ENCODE assay signal across 1 cellular context in the genomic region with DNA sequence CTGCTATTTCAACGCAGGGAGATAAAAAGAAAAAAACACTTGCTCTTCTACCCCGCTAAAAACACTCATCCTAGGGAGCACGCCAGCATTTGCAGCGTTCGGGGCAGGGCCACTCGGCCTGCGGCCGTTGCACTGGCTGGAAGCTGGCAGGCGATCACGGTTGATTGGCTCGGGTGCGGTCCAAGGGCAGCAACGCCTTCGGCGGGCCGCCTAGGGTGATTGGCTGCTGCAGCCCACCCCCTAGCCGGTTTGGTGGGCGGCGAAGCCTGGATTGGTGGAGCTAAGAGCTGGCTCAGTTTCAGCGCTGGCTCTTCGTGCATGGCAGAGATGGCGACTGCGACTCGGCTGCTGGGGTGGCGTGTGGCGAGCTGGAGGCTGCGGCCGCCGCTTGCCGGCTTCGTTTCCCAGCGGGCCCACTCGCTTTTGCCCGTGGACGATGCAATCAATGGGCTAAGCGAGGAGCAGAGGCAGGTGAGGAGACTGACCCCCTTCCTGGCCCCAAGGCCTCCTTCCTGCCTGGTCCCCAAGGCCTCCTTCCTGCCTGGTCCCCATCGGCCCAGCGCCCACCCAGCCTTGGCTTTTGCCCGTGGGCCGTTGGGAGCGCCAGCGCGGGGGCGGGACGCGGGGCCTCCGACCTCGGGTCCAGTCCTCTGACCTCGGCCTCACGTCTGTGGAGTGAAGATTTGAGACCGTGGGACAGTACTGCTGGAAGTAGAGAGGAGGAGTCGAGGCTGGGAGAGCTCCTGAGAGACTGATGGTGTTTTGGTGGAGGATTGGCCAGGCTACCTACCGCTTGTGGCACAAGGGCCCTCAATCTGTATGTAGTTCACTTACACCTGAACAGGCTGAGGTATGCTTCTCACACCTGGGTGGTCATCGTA.
TF ChIP-seq lines count a peak whose summit lies in the region.

Gene IVD, plus strand, starts transcription at position 295 of the 881 bp plus-strand sequence. Its CDS starts 33 bp downstream, at position 328.

TF ChIP-seq in HepG2, 621 proteins besides CTCF, POLR2A, EP300 and RAD21 (continued from another document and continues in another):
- TF ChIP-seq ZNF263 (CRISPR knock-in tag; IDR thresholded peaks at IDR 0.05) (peak; percentile 83; the same call in 1 of the 2 replicates), ZFYVE20 (CRISPR knock-in tag; IDR thresholded peaks at IDR 0.05; ENCODE audit: borderline replicate concordance, low read depth) (no peak; the same call in 1 of the 2 replicates), NFYC (CRISPR knock-in tag; IDR thresholded peaks at IDR 0.05) (peak; percentile 97), ZNF546 (CRISPR knock-in tag; conservative IDR thresholded peaks at IDR 0.05) (peak; percentile 95), CHD2 (IDR thresholded peaks at IDR 0.05; ENCODE audit: low read depth, low read length) (no peak), IKZF4 (CRISPR knock-in tag; IDR thresholded peaks at IDR 0.05; ENCODE audit: borderline replicate concordance, low read depth, not compliant biosample characterization) (peak; percentile 86), ZNF333 (CRISPR knock-in tag; IDR thresholded peaks at IDR 0.05; ENCODE audit: borderline replicate concordance) (no peak), ARNTL (CRISPR knock-in tag; IDR thresholded peaks at IDR 0.05) (peak; percentile 49; the same call in 1 of the 2 replicates), IRX3 (CRISPR knock-in tag; IDR thresholded peaks at IDR 0.05; ENCODE audit: borderline replicate concordance, low read depth) (0 out of 2 replicates have a peak, but pooled peaks have one; percentile 36), ZNF367 (CRISPR knock-in tag; IDR thresholded peaks at IDR 0.05; ENCODE audit: borderline replicate concordance) (no peak), RXRB (CRISPR knock-in tag; IDR thresholded peaks at IDR 0.05; ENCODE audit: borderline replicate concordance) (no peak; the same call in 1 of the 2 replicates), ZNF460 (CRISPR knock-in tag; IDR thresholded peaks at IDR 0.05; ENCODE audit: borderline replicate concordance) (no peak), SP2 (CRISPR knock-in tag; IDR thresholded peaks at IDR 0.05) (peak; percentile 92), RFXAP (CRISPR knock-in tag; IDR thresholded peaks at IDR 0.05; ENCODE audit: borderline replicate concordance) (peak; percentile 92), ZNF766 (CRISPR knock-in tag; IDR thresholded peaks at IDR 0.05; ENCODE audit: borderline replicate concordance) (no peak), RBFOX2 (IDR thresholded peaks at IDR 0.05; ENCODE audit: low read depth, low read length) (peak; percentile 98), ZNF644 (CRISPR knock-in tag; IDR thresholded peaks at IDR 0.05; ENCODE audit: low read depth) (0 out of 2 replicates have a peak, but pooled peaks have one; percentile 30), JUN (CRISPR knock-in tag; IDR thresholded peaks at IDR 0.05) (no peak), PITX1 (CRISPR knock-in tag; IDR thresholded peaks at IDR 0.05) (peak; percentile 80; the same call in 1 of the 2 replicates), HDAC1 (CRISPR knock-in tag; IDR thresholded peaks at IDR 0.05) (peak; percentile 75; the same call in 1 of the 2 replicates), MXD4 (CRISPR knock-in tag; IDR thresholded peaks at IDR 0.05) (0 out of 2 replicates have a peak, but pooled peaks have one; percentile 39), SMARCE1 (IDR thresholded peaks at IDR 0.05; ENCODE audit: borderline replicate concordance) (no peak), ZFP1 (CRISPR knock-in tag; IDR thresholded peaks at IDR 0.05) (no peak), ZEB1 (IDR thresholded peaks at IDR 0.05; ENCODE audit: insufficient replicate concordance, low read depth) (peak; percentile 24), ZMYM2 (CRISPR knock-in tag; IDR thresholded peaks at IDR 0.05) (peak; percentile 58; the same call in 1 of the 2 replicates), ZNF3 (CRISPR knock-in tag; IDR thresholded peaks at IDR 0.05) (no peak), ARID2 (CRISPR knock-in tag; IDR thresholded peaks at IDR 0.05; ENCODE audit: borderline replicate concordance) (peak; percentile 61; the same call in 1 of the 2 replicates), GZF1 (CRISPR knock-in tag; IDR thresholded peaks at IDR 0.05) (no peak), NR2F6 (IDR thresholded peaks at IDR 0.05) (no peak), NR2F6 (CRISPR knock-in tag; IDR thresholded peaks at IDR 0.05) (no peak), ZNF710 (CRISPR knock-in tag; IDR thresholded peaks at IDR 0.05; ENCODE audit: borderline replicate concordance) (no peak; the same call in 1 of the 2 replicates), ZMAT3 (CRISPR knock-in tag; conservative IDR thresholded peaks at IDR 0.05) (peak; percentile 91), HNRNPL (IDR thresholded peaks at IDR 0.05; ENCODE audit: low read depth, low read length) (0 out of 2 replicates have a peak, but pooled peaks have one; percentile 22), CHCHD3 (CRISPR knock-in tag; IDR thresholded peaks at IDR 0.05) (peak; percentile 68; the same call in 1 of the 2 replicates), ZNF451 (CRISPR knock-in tag; IDR thresholded peaks at IDR 0.05) (no peak), RORA (CRISPR knock-in tag; IDR thresholded peaks at IDR 0.05) (no peak), ZNF430 (CRISPR knock-in tag; IDR thresholded peaks at IDR 0.05) (peak; percentile 88; the same call in 1 of the 2 replicates), ZNF598 (CRISPR knock-in tag; IDR thresholded peaks at IDR 0.05; ENCODE audit: borderline replicate concordance) (0 out of 2 replicates have a peak, but pooled peaks have one; percentile 30)
- TF ChIP-seq, protein P1, sequence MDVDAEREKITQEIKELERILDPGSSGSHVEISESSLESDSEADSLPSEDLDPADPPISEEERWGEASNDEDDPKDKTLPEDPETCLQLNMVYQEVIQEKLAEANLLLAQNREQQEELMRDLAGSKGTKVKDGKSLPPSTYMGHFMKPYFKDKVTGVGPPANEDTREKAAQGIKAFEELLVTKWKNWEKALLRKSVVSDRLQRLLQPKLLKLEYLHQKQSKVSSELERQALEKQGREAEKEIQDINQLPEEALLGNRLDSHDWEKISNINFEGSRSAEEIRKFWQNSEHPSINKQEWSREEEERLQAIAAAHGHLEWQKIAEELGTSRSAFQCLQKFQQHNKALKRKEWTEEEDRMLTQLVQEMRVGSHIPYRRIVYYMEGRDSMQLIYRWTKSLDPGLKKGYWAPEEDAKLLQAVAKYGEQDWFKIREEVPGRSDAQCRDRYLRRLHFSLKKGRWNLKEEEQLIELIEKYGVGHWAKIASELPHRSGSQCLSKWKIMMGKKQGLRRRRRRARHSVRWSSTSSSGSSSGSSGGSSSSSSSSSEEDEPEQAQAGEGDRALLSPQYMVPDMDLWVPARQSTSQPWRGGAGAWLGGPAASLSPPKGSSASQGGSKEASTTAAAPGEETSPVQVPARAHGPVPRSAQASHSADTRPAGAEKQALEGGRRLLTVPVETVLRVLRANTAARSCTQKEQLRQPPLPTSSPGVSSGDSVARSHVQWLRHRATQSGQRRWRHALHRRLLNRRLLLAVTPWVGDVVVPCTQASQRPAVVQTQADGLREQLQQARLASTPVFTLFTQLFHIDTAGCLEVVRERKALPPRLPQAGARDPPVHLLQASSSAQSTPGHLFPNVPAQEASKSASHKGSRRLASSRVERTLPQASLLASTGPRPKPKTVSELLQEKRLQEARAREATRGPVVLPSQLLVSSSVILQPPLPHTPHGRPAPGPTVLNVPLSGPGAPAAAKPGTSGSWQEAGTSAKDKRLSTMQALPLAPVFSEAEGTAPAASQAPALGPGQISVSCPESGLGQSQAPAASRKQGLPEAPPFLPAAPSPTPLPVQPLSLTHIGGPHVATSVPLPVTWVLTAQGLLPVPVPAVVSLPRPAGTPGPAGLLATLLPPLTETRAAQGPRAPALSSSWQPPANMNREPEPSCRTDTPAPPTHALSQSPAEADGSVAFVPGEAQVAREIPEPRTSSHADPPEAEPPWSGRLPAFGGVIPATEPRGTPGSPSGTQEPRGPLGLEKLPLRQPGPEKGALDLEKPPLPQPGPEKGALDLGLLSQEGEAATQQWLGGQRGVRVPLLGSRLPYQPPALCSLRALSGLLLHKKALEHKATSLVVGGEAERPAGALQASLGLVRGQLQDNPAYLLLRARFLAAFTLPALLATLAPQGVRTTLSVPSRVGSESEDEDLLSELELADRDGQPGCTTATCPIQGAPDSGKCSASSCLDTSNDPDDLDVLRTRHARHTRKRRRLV (CRISPR knock-in tag; IDR thresholded peaks at IDR 0.05) = no peak; the same call in 1 of the 2 replicates
- TF ChIP-seq, protein P2, sequence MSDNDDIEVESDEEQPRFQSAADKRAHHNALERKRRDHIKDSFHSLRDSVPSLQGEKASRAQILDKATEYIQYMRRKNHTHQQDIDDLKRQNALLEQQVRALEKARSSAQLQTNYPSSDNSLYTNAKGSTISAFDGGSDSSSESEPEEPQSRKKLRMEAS (IDR thresholded peaks at IDR 0.05) = peak; percentile 85
- TF ChIP-seq, protein P3, sequence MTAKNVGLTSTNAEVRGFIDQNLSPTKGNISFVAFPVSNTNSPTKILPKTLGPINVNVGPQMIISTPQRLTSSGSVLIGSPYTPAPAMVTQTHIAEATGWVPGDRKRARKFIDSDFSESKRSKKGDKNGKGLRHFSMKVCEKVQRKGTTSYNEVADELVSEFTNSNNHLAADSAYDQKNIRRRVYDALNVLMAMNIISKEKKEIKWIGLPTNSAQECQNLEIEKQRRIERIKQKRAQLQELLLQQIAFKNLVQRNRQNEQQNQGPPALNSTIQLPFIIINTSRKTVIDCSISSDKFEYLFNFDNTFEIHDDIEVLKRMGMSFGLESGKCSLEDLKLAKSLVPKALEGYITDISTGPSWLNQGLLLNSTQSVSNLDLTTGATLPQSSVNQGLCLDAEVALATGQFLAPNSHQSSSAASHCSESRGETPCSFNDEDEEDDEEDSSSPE (CRISPR knock-in tag; IDR thresholded peaks at IDR 0.05) = 0 out of 2 replicates have a peak, but pooled peaks have one; percentile 31
- TF ChIP-seq, protein P4, sequence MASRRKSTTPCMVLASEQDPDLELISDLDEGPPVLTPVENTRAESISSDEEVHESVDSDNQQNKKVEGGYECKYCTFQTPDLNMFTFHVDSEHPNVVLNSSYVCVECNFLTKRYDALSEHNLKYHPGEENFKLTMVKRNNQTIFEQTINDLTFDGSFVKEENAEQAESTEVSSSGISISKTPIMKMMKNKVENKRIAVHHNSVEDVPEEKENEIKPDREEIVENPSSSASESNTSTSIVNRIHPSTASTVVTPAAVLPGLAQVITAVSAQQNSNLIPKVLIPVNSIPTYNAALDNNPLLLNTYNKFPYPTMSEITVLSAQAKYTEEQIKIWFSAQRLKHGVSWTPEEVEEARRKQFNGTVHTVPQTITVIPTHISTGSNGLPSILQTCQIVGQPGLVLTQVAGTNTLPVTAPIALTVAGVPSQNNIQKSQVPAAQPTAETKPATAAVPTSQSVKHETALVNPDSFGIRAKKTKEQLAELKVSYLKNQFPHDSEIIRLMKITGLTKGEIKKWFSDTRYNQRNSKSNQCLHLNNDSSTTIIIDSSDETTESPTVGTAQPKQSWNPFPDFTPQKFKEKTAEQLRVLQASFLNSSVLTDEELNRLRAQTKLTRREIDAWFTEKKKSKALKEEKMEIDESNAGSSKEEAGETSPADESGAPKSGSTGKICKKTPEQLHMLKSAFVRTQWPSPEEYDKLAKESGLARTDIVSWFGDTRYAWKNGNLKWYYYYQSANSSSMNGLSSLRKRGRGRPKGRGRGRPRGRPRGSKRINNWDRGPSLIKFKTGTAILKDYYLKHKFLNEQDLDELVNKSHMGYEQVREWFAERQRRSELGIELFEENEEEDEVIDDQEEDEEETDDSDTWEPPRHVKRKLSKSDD (CRISPR knock-in tag; IDR thresholded peaks at IDR 0.05; ENCODE audit: low read depth) = 0 out of 2 replicates have a peak, but pooled peaks have one; percentile 26
- TF ChIP-seq, protein P5, sequence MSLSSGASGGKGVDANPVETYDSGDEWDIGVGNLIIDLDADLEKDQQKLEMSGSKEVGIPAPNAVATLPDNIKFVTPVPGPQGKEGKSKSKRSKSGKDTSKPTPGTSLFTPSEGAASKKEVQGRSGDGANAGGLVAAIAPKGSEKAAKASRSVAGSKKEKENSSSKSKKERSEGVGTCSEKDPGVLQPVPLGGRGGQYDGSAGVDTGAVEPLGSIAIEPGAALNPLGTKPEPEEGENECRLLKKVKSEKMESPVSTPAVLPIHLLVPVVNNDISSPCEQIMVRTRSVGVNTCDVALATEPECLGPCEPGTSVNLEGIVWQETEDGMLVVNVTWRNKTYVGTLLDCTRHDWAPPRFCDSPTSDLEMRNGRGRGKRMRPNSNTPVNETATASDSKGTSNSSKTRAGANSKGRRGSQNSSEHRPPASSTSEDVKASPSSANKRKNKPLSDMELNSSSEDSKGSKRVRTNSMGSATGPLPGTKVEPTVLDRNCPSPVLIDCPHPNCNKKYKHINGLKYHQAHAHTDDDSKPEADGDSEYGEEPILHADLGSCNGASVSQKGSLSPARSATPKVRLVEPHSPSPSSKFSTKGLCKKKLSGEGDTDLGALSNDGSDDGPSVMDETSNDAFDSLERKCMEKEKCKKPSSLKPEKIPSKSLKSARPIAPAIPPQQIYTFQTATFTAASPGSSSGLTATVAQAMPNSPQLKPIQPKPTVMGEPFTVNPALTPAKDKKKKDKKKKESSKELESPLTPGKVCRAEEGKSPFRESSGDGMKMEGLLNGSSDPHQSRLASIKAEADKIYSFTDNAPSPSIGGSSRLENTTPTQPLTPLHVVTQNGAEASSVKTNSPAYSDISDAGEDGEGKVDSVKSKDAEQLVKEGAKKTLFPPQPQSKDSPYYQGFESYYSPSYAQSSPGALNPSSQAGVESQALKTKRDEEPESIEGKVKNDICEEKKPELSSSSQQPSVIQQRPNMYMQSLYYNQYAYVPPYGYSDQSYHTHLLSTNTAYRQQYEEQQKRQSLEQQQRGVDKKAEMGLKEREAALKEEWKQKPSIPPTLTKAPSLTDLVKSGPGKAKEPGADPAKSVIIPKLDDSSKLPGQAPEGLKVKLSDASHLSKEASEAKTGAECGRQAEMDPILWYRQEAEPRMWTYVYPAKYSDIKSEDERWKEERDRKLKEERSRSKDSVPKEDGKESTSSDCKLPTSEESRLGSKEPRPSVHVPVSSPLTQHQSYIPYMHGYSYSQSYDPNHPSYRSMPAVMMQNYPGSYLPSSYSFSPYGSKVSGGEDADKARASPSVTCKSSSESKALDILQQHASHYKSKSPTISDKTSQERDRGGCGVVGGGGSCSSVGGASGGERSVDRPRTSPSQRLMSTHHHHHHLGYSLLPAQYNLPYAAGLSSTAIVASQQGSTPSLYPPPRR (CRISPR knock-in tag; IDR thresholded peaks at IDR 0.05; ENCODE audit: borderline replicate concordance) = 0 out of 2 replicates have a peak, but pooled peaks have one; percentile 19
